ENCODE assay signal across 8 cellular contexts in the genomic region with DNA sequence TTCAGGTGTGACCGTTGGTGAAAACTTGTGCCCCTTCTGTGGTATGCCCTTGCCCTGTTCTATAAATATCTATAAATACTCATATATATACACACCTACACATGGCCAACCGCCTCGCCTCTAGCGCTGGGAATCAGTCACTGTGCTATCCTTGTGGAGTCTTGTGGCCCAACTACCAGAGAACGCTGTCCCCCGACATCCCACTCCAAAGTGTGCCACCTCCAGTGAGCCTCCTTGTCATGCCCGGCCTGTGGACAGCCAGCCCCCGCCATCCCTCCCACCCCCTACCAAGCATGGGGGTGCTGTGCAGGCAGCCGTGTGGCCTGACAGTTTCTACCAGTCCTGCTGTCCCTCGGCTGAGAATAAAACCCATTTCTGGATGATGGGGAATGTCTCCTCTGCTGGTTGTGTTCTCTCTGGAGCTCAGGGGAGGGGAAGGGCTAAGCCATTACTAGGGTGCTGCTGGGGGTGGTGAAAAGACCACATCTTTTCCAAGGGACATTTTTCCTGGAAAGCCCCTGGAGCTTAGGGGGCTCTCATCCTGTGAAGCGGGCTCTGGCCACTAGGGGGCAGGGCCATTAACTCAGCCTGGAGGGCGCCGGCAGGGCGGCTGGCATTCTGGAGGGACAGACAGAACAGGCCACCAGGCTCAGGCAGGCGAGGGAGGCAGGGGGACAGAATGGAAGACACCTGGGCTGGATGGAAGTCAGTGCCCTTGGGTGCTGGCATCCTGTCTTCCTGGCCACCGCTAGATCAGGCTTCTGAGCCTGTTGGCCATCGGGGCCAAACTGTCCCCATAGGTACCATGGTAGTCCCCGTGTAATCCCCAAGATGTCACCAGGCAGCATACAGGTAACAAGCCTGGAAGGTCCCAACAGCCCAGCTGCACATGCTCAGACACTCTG. TPM values are rescaled to one million over a fixed set of nuclear protein-coding genes. Genes with fewer than 3 reads are reported as not detected.
DNase-seq lines count a peak whose midpoint lies in the region; ATAC-seq and TF ChIP-seq lines count a peak whose summit lies in the region.

No MANE protein-coding gene starts in this region.

- H3K9me3 ChIP-seq in AG04450 (ENCODE audit: control insufficient read depth, insufficient read depth, low read length) (peaks cover 3% of the 10 kb centered on the region; the same call in 1 of the 2 replicates), OCI-LY1 (ENCODE audit: low read length) (no peaks in the 10 kb centered on the region), osteoblast (ENCODE audit: low read depth, low read length) (no peaks in the 10 kb centered on the region), MG63 (no peaks in the 10 kb centered on the region)

- H3K4me3 Mint-ChIP-seq in activated T-cell treated with anti-CD3 and anti-CD28 coated beads, Interleukin-2, amount 50 U/mL, for 72 hours: no peak overlapping the region

- no peak overlapping the region for H3K4me3 ChIP-seq in AG04450 (ENCODE audit: low read depth, low read length)
- no peak overlapping the region for H3K4me3 ChIP-seq in OCI-LY1 (ENCODE audit: low read depth, low read length, poor library complexity, severe bottlenecking)
- no peak overlapping the region for H3K4me3 ChIP-seq in fibroblast of villous mesenchyme (ENCODE audit: low read depth, low read length)
- no peak overlapping the region for H3K4me3 ChIP-seq in osteoblast (ENCODE audit: insufficient read depth, low read length)
- H3K4me3 ChIP-seq in MG63: no peak overlapping the region

- CTCF ChIA-PET in AG04450 (lab: Charles Lee): interaction anchor here (0.5 to 1.5 kb wide), 8 partner anchors 9 to 87 kb away, joined by 3 to 10 read pairs (median 6); no protein-coding TSS in a partner anchor

- POLR2A ChIA-PET in AG04450 (lab: Yijun Ruan, JAX): interaction anchor here (0.6 to 1.4 kb wide), 3 partner anchors 10 to 130 kb away, joined by 5 to 8 read pairs (median 5); no protein-coding TSS in a partner anchor

- H3F3A ChIP-seq in OCI-LY1 (ENCODE audit: insufficient read depth, low read length): no peaks in the 10 kb centered on the region

- H3K4me1 Mint-ChIP-seq in activated T-cell treated with anti-CD3 and anti-CD28 coated beads, Interleukin-2, amount 50 U/mL, for 72 hours (ENCODE audit: low read depth): peaks cover 8% of the 10 kb centered on the region

- TF ChIP-seq CTCF in AG04450 (IDR thresholded peaks at IDR 0.05; ENCODE audit: low read depth, low read length) (peak; percentile 93), GM13976 (IDR thresholded peaks at IDR 0.05; ENCODE audit: borderline replicate concordance, control extremely low read depth, extremely low read depth, insufficient read depth, missing control alignments) (peak; percentile 64), OCI-LY1 (IDR thresholded peaks at IDR 0.05; ENCODE audit: low read length) (peak; percentile 90), fibroblast of villous mesenchyme (IDR thresholded peaks at IDR 0.05; ENCODE audit: insufficient read depth, low read depth, low read length) (peak; percentile 89), osteoblast (IDR thresholded peaks at IDR 0.05; ENCODE audit: extremely low read depth, low read depth, low read length) (peak; percentile 83)

- H3K36me3 ChIP-seq in OCI-LY1 (ENCODE audit: insufficient read depth, low read length): peaks cover 17% of the 10 kb centered on the region; the same call in 1 of the 2 replicates
- H3K36me3 ChIP-seq in osteoblast (ENCODE audit: insufficient read depth, low read length): peaks cover 45% of the 10 kb centered on the region
- H3K36me3 ChIP-seq in MG63: peaks cover 26% of the 10 kb centered on the region

- no peaks in the 10 kb centered on the region for H3K9me3 Mint-ChIP-seq in activated T-cell treated with anti-CD3 and anti-CD28 coated beads, Interleukin-2, amount 50 U/mL, for 72 hours

- no peaks in the 10 kb centered on the region for H4K20me1 ChIP-seq in OCI-LY1 (ENCODE audit: insufficient read depth, low read length)
- peaks cover 18% of the 10 kb centered on the region for H4K20me1 ChIP-seq in osteoblast (ENCODE audit: insufficient read depth, low read length)

- peaks cover 0 to 3% of the 10 kb centered on the region in 2 donors for H3K36me3 Mint-ChIP-seq in activated T-cell treated with anti-CD3 and anti-CD28 coated beads, Interleukin-2, amount 50 U/mL, for 72 hours (ENCODE audit: insufficient read depth in 2 of 2)

- H3K4me2 ChIP-seq in OCI-LY1 (ENCODE audit: low read length) (no peak overlapping the region), osteoblast (ENCODE audit: insufficient read depth, low read length) (no peak overlapping the region)

- H2AFZ ChIP-seq in OCI-LY1 (ENCODE audit: low read length) (no peak overlapping the region), osteoblast (ENCODE audit: low read length) (no peak overlapping the region)

- DNase-seq in AG04450 (ENCODE audit: low read depth, low spot score): no peak
- peak; percentile 79 for DNase-seq in GM13976 (ENCODE audit: low spot score)
- DNase-seq in activated T-cell treated with anti-CD3 and anti-CD28 coated beads, Interleukin-2, amount 50 U/mL, for 72 hours: peak; percentile 60 to 64
- DNase-seq in fibroblast of villous mesenchyme (ENCODE audit: low read depth): peak; percentile 56
- DNase-seq in osteoblast (ENCODE audit: insufficient read length, low spot score, missing footprints): peak; percentile 98
- no peak for DNase-seq in MG63

- H3K9me2 ChIP-seq in OCI-LY1 (ENCODE audit: low read depth, low read length): no peaks in the 10 kb centered on the region

- in situ Hi-C loops in GM13976 (cut with MboI; ENCODE audit: low sequenced_read_pairs, unreplicated experiment): no loop called here

- H3K79me2 ChIP-seq in OCI-LY1 (ENCODE audit: insufficient read depth, low read length) (no peaks in the 10 kb centered on the region), osteoblast (ENCODE audit: insufficient read depth, low read length) (no peaks in the 10 kb centered on the region)

- H3K4me1 ChIP-seq in OCI-LY1 (ENCODE audit: insufficient read depth, low read length, severe bottlenecking) (peaks cover 20% of the 10 kb centered on the region), osteoblast (ENCODE audit: insufficient read depth, low read length) (no peaks in the 10 kb centered on the region)

- H3K27ac Mint-ChIP-seq in activated T-cell treated with anti-CD3 and anti-CD28 coated beads, Interleukin-2, amount 50 U/mL, for 72 hours: no peak overlapping the region

- peak in 1 of 2 donors; percentile 25 for ATAC-seq in activated T-cell treated with anti-CD3 and anti-CD28 coated beads, Interleukin-2, amount 50 U/mL, for 72 hours (replicated peaks in 1 of 2)
- no peak for ATAC-seq in HG03439 (IDR thresholded peaks at IDR 0.05; ENCODE audit: unreplicated experiment)

- H3K9ac ChIP-seq in OCI-LY1 (ENCODE audit: low read length): no peak overlapping the region

- no peaks in the 10 kb centered on the region for H3K27me3 ChIP-seq in AG04450 (ENCODE audit: control insufficient read depth, insufficient read depth, low read length)
- H3K27me3 ChIP-seq in OCI-LY1 (ENCODE audit: insufficient read depth, low read length): peaks cover 19% of the 10 kb centered on the region
- no peaks in the 10 kb centered on the region for H3K27me3 ChIP-seq in osteoblast (ENCODE audit: insufficient read depth, low read length)
- H3K27me3 ChIP-seq in MG63: no peaks in the 10 kb centered on the region

- H3K27ac ChIP-seq in AG04450 (ENCODE audit: low read depth, low read length): no peak overlapping the region
- no peak overlapping the region for H3K27ac ChIP-seq in OCI-LY1 (ENCODE audit: low read depth, low read length, poor library complexity, severe bottlenecking)
- H3K27ac ChIP-seq in osteoblast (ENCODE audit: low read depth, low read length): no peak overlapping the region

- peaks cover 14% of the 10 kb centered on the region for H3K27me3 Mint-ChIP-seq in activated T-cell treated with anti-CD3 and anti-CD28 coated beads, Interleukin-2, amount 50 U/mL, for 72 hours (ENCODE audit: low read depth)

RNA-seq across cellular contexts. Expression of gene GOLGA2, which starts 20.7 kb away (rescaled TPM):
- 112 and 121 TPM in 2 replicates for polyA plus RNA-seq in AG04450 (2011; rRNA removed)
- 102 and 116 TPM in 2 replicates for polyA minus RNA-seq in AG04450 (2011; rRNA and poly(A)+ RNA removed)
- 10 to 100 TPM; 44.9 to 54.4 TPM for total RNA-seq in activated T-cell treated with anti-CD3 and anti-CD28 coated beads, Interleukin-2, amount 50 U/mL, for 72 hours
- total RNA-seq in fibroblast of villous mesenchyme: 114 and 116 TPM in 2 replicates
- 121 and 137 TPM in 2 replicates for total RNA-seq in osteoblast
- total RNA-seq in MG63 (2014; rRNA removed; shearing (Covaris generic); ENCODE audit: low replicate concordance): 51.0 and 70.3 TPM in 2 replicates

RNA-seq across cellular contexts. Expression of gene SWI5, which starts 21.0 kb away (rescaled TPM):
- polyA plus RNA-seq in AG04450 (2011; rRNA removed): 72.2 and 75.8 TPM in 2 replicates
- polyA minus RNA-seq in AG04450 (2011; rRNA and poly(A)+ RNA removed): 18.7 and 20.0 TPM in 2 replicates
- 10 to 100 TPM; 20.1 to 25.4 TPM for total RNA-seq in activated T-cell treated with anti-CD3 and anti-CD28 coated beads, Interleukin-2, amount 50 U/mL, for 72 hours
- 26.7 and 31.1 TPM in 2 replicates for total RNA-seq in fibroblast of villous mesenchyme
- total RNA-seq in osteoblast: 19.2 and 20.3 TPM in 2 replicates
- 24.1 and 42.3 TPM in 2 replicates for total RNA-seq in MG63 (2014; rRNA removed; shearing (Covaris generic); ENCODE audit: low replicate concordance)

RNA-seq across cellular contexts. Expression of gene DNM1, which starts 51.9 kb away (rescaled TPM):
- 12.0 and 17.4 TPM in 2 replicates for polyA plus RNA-seq in AG04450 (2011; rRNA removed)
- 45.9 and 62.9 TPM in 2 replicates for polyA minus RNA-seq in AG04450 (2011; rRNA and poly(A)+ RNA removed)
- total RNA-seq in activated T-cell treated with anti-CD3 and anti-CD28 coated beads, Interleukin-2, amount 50 U/mL, for 72 hours: 1 to 10 TPM in 1 of 2 donors, under 1 TPM in 1; 0.86 to 2.4 TPM
- 15.5 and 36.1 TPM in 2 replicates for total RNA-seq in fibroblast of villous mesenchyme
- total RNA-seq in osteoblast: 3.6 and 6.5 TPM in 2 replicates
- 0.20 and 0.30 TPM in 2 replicates for total RNA-seq in MG63 (2014; rRNA removed; shearing (Covaris generic); ENCODE audit: low replicate concordance)

Comparison
In these comparisons a context has a peak if more than half of its experiments do, and no peak if none do; other contexts are left out.
1. DNase-seq: peak in GM13976 (single experiment), activated T-cell treated with anti-CD3 and anti-CD28 coated beads, Interleukin-2, amount 50 U/mL, for 72 hours (2 of 2), fibroblast of villous mesenchyme (single experiment) and osteoblast (single experiment); none in AG04450 (single experiment) and MG63 (single experiment).
2. Peak in every context shown above with its lines, with median percentiles within 50 percentile points of each other: CTCF ChIP-seq.